Comparison of ENCODE assay signal across 20 cellular contexts in genomic region chr17:61196302-61196704, GRCh38.
DNase-seq lines count a peak whose midpoint lies in the region; ATAC-seq and TF ChIP-seq lines count a peak whose summit lies in the region.
"Had no signal": no experiment of that assay in that cellular context is flagged by ENCODE, and none has a peak within 500 bp of the region (broad histone marks: within the 10 kb centered on the region; RNA-seq: fewer than 3 reads in every experiment).

No MANE protein-coding gene starts in this region.

- H3K4me2 ChIP-seq in osteoblast (ENCODE audit: insufficient read depth, low read length): peak overlapping the region; percentile 63

- H3K36me3 ChIP-seq in osteoblast (ENCODE audit: insufficient read depth, low read length): no peaks in the 10 kb centered on the region
- H3K36me3 ChIP-seq in sigmoid colon: no peaks in the 10 kb centered on the region
- H3K36me3 ChIP-seq: breast epithelium, prostate gland had no signal

- DNase-seq in AG10803 (ENCODE audit: low read depth) (peak; percentile 43), RPMI7951 (ENCODE audit: low read depth) (peak; percentile 99), fibroblast of gingiva (ENCODE audit: low read depth) (peak; percentile 88), osteoblast (ENCODE audit: insufficient read length, low spot score, missing footprints) (peak; percentile 27), sigmoid colon (no peak)
- no peak for DNase-seq in activated CD4-positive, alpha-beta T cell treated with anti-CD3 and anti-CD28 coated beads for 48 hours
- DNase-seq in activated CD8-positive, alpha-beta memory T cell treated with anti-CD3 and anti-CD28 coated beads, Interleukin-2, amount 50 U/mL, for 4 hours: no peak
- DNase-seq: ACHN; activated CD4-positive, alpha-beta T cell treated with anti-CD3 and anti-CD28 coated beads for 36 hours; activated naive CD4-positive, alpha-beta T cell treated with anti-CD3 and anti-CD28 coated beads, Interleukin-2, amount 10 ng/mL, durations not matched to agents 7 days and 5 days; EL; kidney glomerular epithelial cell; NCI-H1417 treated with DMSO at 0.1 percent for 48 hours; NCI-H345; SIG-M5; stimulated activated CD4-positive, alpha-beta T cell treated with anti-CD3 and anti-CD28 coated beads, Interleukin-12 subunit alpha, Interleukin-12 subunit beta, amount 100 ng/mL, for 4 hours; stimulated activated naive B cell treated with anti-CD40 and anti-IgM and Interleukin-4, amounts not matched to agents 10 μg/mL and 1 μg/mL and 100 μg/mL, for 72 hours had no signal

- H3K9me3 ChIP-seq in osteoblast (ENCODE audit: low read depth, low read length) (no peaks in the 10 kb centered on the region), sigmoid colon (no peaks in the 10 kb centered on the region)
- H3K9me3 ChIP-seq: breast epithelium, prostate gland had no signal

- TF ChIP-seq CTCF in AG10803 (conservative IDR thresholded peaks at IDR 0.05; ENCODE audit: low read length) (no peak), osteoblast (IDR thresholded peaks at IDR 0.05; ENCODE audit: extremely low read depth, low read depth, low read length) (no peak), sigmoid colon (IDR thresholded peaks at IDR 0.05) (no peak)

- TF ChIP-seq EP300 in sigmoid colon (IDR thresholded peaks at IDR 0.05): no peak

- TF ChIP-seq POLR2A in sigmoid colon (IDR thresholded peaks at IDR 0.05): no peak

- H3K4me1 ChIP-seq in osteoblast (ENCODE audit: insufficient read depth, low read length) (peaks cover 22% of the 10 kb centered on the region), sigmoid colon (peaks cover 0 to 6% (median 2%) of the 10 kb centered on the region in 4 donors)
- H3K4me1 ChIP-seq: breast epithelium had no signal

- H3K79me2 ChIP-seq in osteoblast (ENCODE audit: insufficient read depth, low read length): no peaks in the 10 kb centered on the region

- H3K4me3 ChIP-seq in AG10803 (ENCODE audit: low read length) (no peak overlapping the region), osteoblast (ENCODE audit: insufficient read depth, low read length) (peak overlapping the region; percentile 53), sigmoid colon (no peak overlapping the region)
- H3K4me3 ChIP-seq: breast epithelium, prostate gland had no signal

- H3K27ac ChIP-seq in osteoblast (ENCODE audit: low read depth, low read length): peak overlapping the region; percentile 21
- no peak overlapping the region for H3K27ac ChIP-seq in sigmoid colon
- H3K27ac ChIP-seq: breast epithelium, prostate gland had no signal

- peak overlapping the region; percentile 62 for H2AFZ ChIP-seq in osteoblast (ENCODE audit: low read length)

- intact Hi-C loops in sigmoid colon (cut with DNase I): no loop called here

- ATAC-seq in HG03442 (IDR thresholded peaks at IDR 0.05; ENCODE audit: unreplicated experiment): no peak
- ATAC-seq: activated CD4-positive, alpha-beta T cell treated with anti-CD3 and anti-CD28 coated beads for 36 hours; stimulated activated naive B cell treated with anti-CD40 and anti-IgM and Interleukin-4, amounts not matched to agents 10 μg/mL and 1 μg/mL and 100 μg/mL, for 72 hours had no signal

- H3K27me3 ChIP-seq in osteoblast (ENCODE audit: insufficient read depth, low read length) (no peaks in the 10 kb centered on the region), sigmoid colon (no peaks in the 10 kb centered on the region)
- H3K27me3 ChIP-seq: breast epithelium had no signal

- 78 to 87% methylated on average over 7 of the region's 7 CpGs for WGBS in sigmoid colon, 2 donors

- no peaks in the 10 kb centered on the region for H4K20me1 ChIP-seq in osteoblast (ENCODE audit: insufficient read depth, low read length)

Comparison
In these comparisons a context has a peak if more than half of its experiments do, and no peak if none do; other contexts are left out.
1. DNase-seq: peak in AG10803 (single experiment), RPMI7951 (single experiment), fibroblast of gingiva (single experiment) and osteoblast (single experiment); none in activated CD4-positive, alpha-beta T cell treated with anti-CD3 and anti-CD28 coated beads for 48 hours (single experiment), sigmoid colon (single experiment) and activated CD8-positive, alpha-beta memory T cell treated with anti-CD3 and anti-CD28 coated beads, Interleukin-2, amount 50 U/mL, for 4 hours (single experiment).